In the genomic region with DNA sequence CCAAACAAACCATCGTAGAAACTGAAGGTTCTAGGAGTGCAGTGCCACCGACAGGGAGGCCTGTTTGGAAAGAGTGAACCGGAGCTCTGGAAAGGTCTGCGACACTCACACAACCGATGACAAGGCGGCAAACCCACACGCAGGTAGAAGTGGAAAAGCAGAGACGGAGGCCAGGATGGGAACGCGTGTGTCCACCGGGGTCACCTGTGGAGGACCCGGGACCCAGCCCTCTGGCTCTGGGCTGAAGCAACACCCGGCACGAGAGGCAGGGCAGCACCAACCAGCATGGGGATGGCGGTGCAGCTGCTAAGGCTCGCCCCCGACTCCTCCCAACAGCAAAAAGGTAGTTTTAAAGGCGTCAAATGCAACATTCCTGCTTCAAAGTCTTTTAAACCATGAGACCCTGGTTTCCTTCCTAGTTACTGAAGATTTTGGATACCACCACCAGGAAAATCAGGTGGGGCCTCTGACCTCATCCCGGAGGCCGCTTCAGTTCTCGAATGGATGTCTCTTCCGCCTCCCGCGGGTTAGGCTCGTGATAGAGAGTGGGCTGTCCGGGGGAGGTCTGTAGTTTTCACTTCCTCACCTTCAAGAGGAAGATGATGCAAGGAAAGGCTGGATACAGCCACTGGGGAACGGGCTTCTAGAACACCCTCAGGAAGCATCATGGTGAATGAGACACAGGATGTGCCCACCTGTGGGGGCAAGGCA, we compare ENCODE assay signal across 20 cellular contexts.
DNase-seq lines count a peak whose midpoint lies in the region; ATAC-seq and TF ChIP-seq lines count a peak whose summit lies in the region.
"Had no signal": no experiment of that assay in that cellular context is flagged by ENCODE, and none has a peak within 500 bp of the region (broad histone marks: within the 10 kb centered on the region; RNA-seq: fewer than 3 reads in every experiment).

No MANE protein-coding gene starts in this region.

- H3K36me3 ChIP-seq in Caco-2 (ENCODE audit: control insufficient read depth, insufficient read depth, low read length), result peaks cover 6% of the 10 kb centered on the region
- H3K36me3 ChIP-seq: ovary had no signal

- no peak for ATAC-seq in SK-N-SH treated with all-trans-retinoic acid at 6 μM for 48 hours
- ATAC-seq: body of pancreas; effector memory CD8-positive, alpha-beta T cell; mucosa of descending colon had no signal

- H3K4me1 Mint-ChIP-seq in Caco-2 (ENCODE audit: low read depth, unreplicated experiment), result peaks cover 16% of the 10 kb centered on the region
- peaks cover 64% of the 10 kb centered on the region for H3K4me1 Mint-ChIP-seq in osteocyte (ENCODE audit: unreplicated experiment)

- H3K27me3 Mint-ChIP-seq in Caco-2 (ENCODE audit: insufficient read depth, unreplicated experiment) (no peaks in the 10 kb centered on the region), osteocyte (ENCODE audit: unreplicated experiment) (no peaks in the 10 kb centered on the region)
- H3K27me3 Mint-ChIP-seq: effector memory CD8-positive, alpha-beta T cell had no signal

- H3K4me3 ChIP-seq in Caco-2 (ENCODE audit: low read depth, low read length), result no peak overlapping the region
- no peak overlapping the region for H3K4me3 ChIP-seq in NB4 (ENCODE audit: low read depth, low read length)
- H3K4me3 ChIP-seq: body of pancreas, mucosa of descending colon, ovary, PC-9 had no signal

- no peak for TF ChIP-seq POLR2A in NB4 (IDR thresholded peaks at IDR 0.05; ENCODE audit: extremely low read depth, insufficient read length)

- POLR2A ChIA-PET in Caco-2 (lab: Charles Lee), result no interaction called here

- CTCF ChIA-PET in Caco-2 (lab: Charles Lee), result interaction anchor here (0.6 to 0.8 kb wide), 2 partner anchors 8 to 118 kb away, joined by 3 to 5 read pairs; no protein-coding TSS in a partner anchor

- DNase-seq in Caco-2, result no peak
- DNase-seq in NB4 (ENCODE audit: low read depth), result peak; percentile 23
- no peak for DNase-seq in osteocyte (ENCODE audit: extremely low spot score, unreplicated experiment)
- DNase-seq in activated CD4-positive, alpha-beta T cell treated with anti-CD3 and anti-CD28 coated beads for 1 hour, result no peak
- no peak for DNase-seq in caudate nucleus (lab: John Stamatoyannopoulos, UW)
- DNase-seq in cerebellar nuclear complex (lab: John Stamatoyannopoulos, UW), result no peak
- DNase-seq: activated gamma-delta T cell treated with Interleukin-2 at 50 U/mL for 16 hours; body of pancreas; DMS79; effector memory CD8-positive, alpha-beta T cell; mucosa of descending colon; NCI-H1048; NCI-H2107; NCI-H526; PC-9; SK-N-SH; trophoblast cell had no signal

- TSS peak; percentile 16 for BruUV-seq in Caco-2 (replicated peaks; lab: Mats Ljungman, UMichigan)

- H3K9me3 Mint-ChIP-seq in Caco-2 (ENCODE audit: unreplicated experiment) (no peaks in the 10 kb centered on the region), osteocyte (ENCODE audit: unreplicated experiment) (no peaks in the 10 kb centered on the region)
- H3K9me3 Mint-ChIP-seq: effector memory CD8-positive, alpha-beta T cell had no signal

- H3K27me3 ChIP-seq in Caco-2 (replicated peaks; ENCODE audit: control insufficient read depth, insufficient read depth, low read length), result no peaks in the 10 kb centered on the region
- H3K27me3 ChIP-seq: body of pancreas, ovary had no signal

- peaks cover 86% of the 10 kb centered on the region for H3K36me3 Mint-ChIP-seq in Caco-2 (ENCODE audit: insufficient read depth, unreplicated experiment)
- H3K36me3 Mint-ChIP-seq in osteocyte (ENCODE audit: unreplicated experiment), result peaks cover 41% of the 10 kb centered on the region

- intact Hi-C loops in Caco-2 (cut with micrococcal nuclease; ENCODE audit: unreplicated experiment), result no loop called here

- no peaks in the 10 kb centered on the region for H3K9me3 ChIP-seq in Caco-2
- H3K9me3 ChIP-seq: mucosa of descending colon, SK-N-SH had no signal

- peaks cover 13% of the 10 kb centered on the region; the same call in 1 of the 2 replicates for H3K4me1 ChIP-seq in Caco-2
- H3K4me1 ChIP-seq: body of pancreas had no signal

- no peak overlapping the region for H3K4me3 Mint-ChIP-seq in Caco-2 (ENCODE audit: unreplicated experiment)
- no peak overlapping the region for H3K4me3 Mint-ChIP-seq in osteocyte (ENCODE audit: unreplicated experiment)
- H3K4me3 Mint-ChIP-seq: effector memory CD8-positive, alpha-beta T cell had no signal

- H3K27ac ChIP-seq in cingulate gyrus (ENCODE audit: low read depth, low read length) (peak overlapping the region; percentile 15), caudate nucleus (ENCODE audit: low read depth, low read length) (no peak overlapping the region)
- H3K27ac ChIP-seq: body of pancreas, ovary, PC-9 had no signal

- TF ChIP-seq CTCF in Caco-2 (IDR thresholded peaks at IDR 0.05; ENCODE audit: insufficient read depth in 1 of 2, low read depth in 1 of 2, low read length in 1 of 2, severe bottlenecking in 1 of 2, unreplicated experiment in 1 of 2) (no peak), NB4 (IDR thresholded peaks at IDR 0.05; ENCODE audit: low read depth, low read length) (no peak), osteocyte (IDR thresholded peaks at IDR 0.05) (no peak)

- H3K27ac Mint-ChIP-seq in Caco-2 (ENCODE audit: unreplicated experiment), result no peak overlapping the region
- peak overlapping the region; percentile 16 for H3K27ac Mint-ChIP-seq in osteocyte (ENCODE audit: unreplicated experiment)

TF ChIP-seq in SK-N-SH treated with all-trans-retinoic acid at 6 μM for 48 hours, 23 proteins besides CTCF, POLR2A, EP300 and RAD21 (continues in another document):
- TF ChIP-seq ZNF8 (CRISPR knock-in tag; IDR thresholded peaks at IDR 0.05) (no peak), CREB5 (CRISPR knock-in tag; IDR thresholded peaks at IDR 0.05; ENCODE audit: low read depth) (no peak), TSHZ2 (CRISPR knock-in tag; IDR thresholded peaks at IDR 0.05) (no peak), ZNF565 (CRISPR knock-in tag; conservative IDR thresholded peaks at IDR 0.05; ENCODE audit: low read depth) (no peak), OSR1 (CRISPR knock-in tag; IDR thresholded peaks at IDR 0.05) (no peak), ZFP3 (CRISPR knock-in tag; IDR thresholded peaks at IDR 0.05) (no peak), BACH2 (CRISPR knock-in tag; IDR thresholded peaks at IDR 0.05; ENCODE audit: borderline replicate concordance) (no peak), PPARA (CRISPR knock-in tag; IDR thresholded peaks at IDR 0.05; ENCODE audit: borderline replicate concordance) (no peak), PATZ1 (CRISPR knock-in tag; IDR thresholded peaks at IDR 0.05; ENCODE audit: borderline replicate concordance) (no peak)
